Comparison of ENCODE assay signal across 9 cellular contexts in genomic region chr17:33033176-33033575, GRCh38. TPM values are rescaled to one million over a fixed set of nuclear protein-coding genes. Genes with fewer than 3 reads are reported as not detected.
"Had no signal": no experiment of that assay in that cellular context is flagged by ENCODE, and none has a peak within 500 bp of the region (broad histone marks: within the 10 kb centered on the region; RNA-seq: fewer than 3 reads in every experiment).

No MANE protein-coding gene starts in this region.

- H3K9ac ChIP-seq: GM23248 had no signal

- H3K4me3 ChIP-seq: GM23248, HAP-1 had no signal

- H3K4me1 ChIP-seq: HAP-1 had no signal

- H3K27ac ChIP-seq: GM23248, HL-60 had no signal

- H2AFZ ChIP-seq: GM23248 had no signal

- H3K36me3 ChIP-seq: HAP-1 had no signal

- H3K9me3 ChIP-seq: HAP-1 had no signal

- DNase-seq: GM23248, GOT3, H7, HFFc6 had no signal

RNA-seq across cellular contexts. Expression of gene SPACA3, which starts 41.5 kb away (rescaled TPM):
- total RNA-seq: GM23248, H4, H7, HepG2, HFFc6, HT1080 had no signal
- polyA plus RNA-seq: GM23248, HepG2 had no signal
